ENCODE assay signal across 18 cellular contexts in genomic region chr22:40421082-40421350, GRCh38. TPM values are rescaled to one million over a fixed set of nuclear protein-coding genes. Genes with fewer than 3 reads are reported as not detected.
DNase-seq lines count a peak whose midpoint lies in the region; ATAC-seq and TF ChIP-seq lines count a peak whose summit lies in the region.
"Had no signal": no experiment of that assay in that cellular context is flagged by ENCODE, and none has a peak within 500 bp of the region (broad histone marks: within the 10 kb centered on the region; RNA-seq: fewer than 3 reads in every experiment).

No MANE protein-coding gene starts in this region.

- no peak overlapping the region for H2AFZ ChIP-seq in Karpas-422 (ENCODE audit: low read length)
- no peak overlapping the region for H2AFZ ChIP-seq in osteoblast (ENCODE audit: low read length)
- H2AFZ ChIP-seq: GM23338 had no signal

- H3K27me3 ChIP-seq in BLaER1: no peaks in the 10 kb centered on the region
- no peaks in the 10 kb centered on the region for H3K27me3 ChIP-seq in CD4-positive, CD25-positive, alpha-beta regulatory T cell (ENCODE audit: control insufficient read depth, insufficient read depth, low read length)
- H3K27me3 ChIP-seq in Karpas-422 (ENCODE audit: low read length): no peaks in the 10 kb centered on the region
- no peaks in the 10 kb centered on the region for H3K27me3 ChIP-seq in osteoblast (ENCODE audit: insufficient read depth, low read length)

- H3K27ac Mint-ChIP-seq in CD4-positive, CD25-positive, alpha-beta regulatory T cell: peak overlapping the region in 2 of 3 donors; percentile 46 to 75
- H3K27ac Mint-ChIP-seq: GM23338, H9, HFFc6 had no signal

- DNase-seq in CD4-positive, CD25-positive, alpha-beta regulatory T cell: no peak
- no peak for DNase-seq in Karpas-422
- DNase-seq in osteoblast (ENCODE audit: insufficient read length, low spot score, missing footprints): peak; percentile 56
- no peak for DNase-seq in NCI-H2107 treated with DMSO at 0.1 percent for 48 hours (lab: John Stamatoyannopoulos, UW; ENCODE audit: unreplicated experiment)
- DNase-seq: H9, HFFc6, KG1, MM.1S, NCI-H2029, NCI-H2227 treated with DMSO at 0.1 percent for 48 hours, NCI-H526 treated with DMSO at 0.1 percent for 48 hours, RPMI8226, SHP77 had no signal

- H3K36me3 Mint-ChIP-seq in CD4-positive, CD25-positive, alpha-beta regulatory T cell: peaks cover 39% of the 10 kb centered on the region

- no peak overlapping the region for H3K4me3 Mint-ChIP-seq in CD4-positive, CD25-positive, alpha-beta regulatory T cell
- H3K4me3 Mint-ChIP-seq: GM23338, H9, HFFc6 had no signal

- H3K9me3 ChIP-seq in BLaER1 (no peaks in the 10 kb centered on the region), Karpas-422 (ENCODE audit: low read length) (no peaks in the 10 kb centered on the region), osteoblast (ENCODE audit: low read depth, low read length) (no peaks in the 10 kb centered on the region)
- H3K9me3 ChIP-seq in CD4-positive, CD25-positive, alpha-beta regulatory T cell (ENCODE audit: control insufficient read depth in 2 of 2, low read length in 2 of 2): no peaks in the 10 kb centered on the region

- ATAC-seq in CD4-positive, CD25-positive, alpha-beta regulatory T cell (ENCODE audit: low read depth in 2 of 2): no peak
- ATAC-seq in GM19467 (IDR thresholded peaks at IDR 0.05; ENCODE audit: unreplicated experiment) (no peak), HG02798 (IDR thresholded peaks at IDR 0.05; ENCODE audit: poor library complexity, unreplicated experiment) (no peak)
- ATAC-seq: GM23338 had no signal

- H3K4me3 ChIP-seq in BLaER1 (no peak overlapping the region), Karpas-422 (ENCODE audit: low read length) (no peak overlapping the region), osteoblast (ENCODE audit: insufficient read depth, low read length) (no peak overlapping the region)
- no peak overlapping the region for H3K4me3 ChIP-seq in CD4-positive, CD25-positive, alpha-beta regulatory T cell (ENCODE audit: low read depth, low read length)
- H3K4me3 ChIP-seq: GM23338 had no signal

- no peaks in the 10 kb centered on the region for H3K9me2 ChIP-seq in Karpas-422 (replicated peaks; ENCODE audit: insufficient read depth, low read length)

- H3K79me2 ChIP-seq in Karpas-422 (ENCODE audit: low read length) (no peaks in the 10 kb centered on the region; the same call in 1 of the 2 replicates), osteoblast (ENCODE audit: insufficient read depth, low read length) (no peaks in the 10 kb centered on the region)

- H3K4me2 ChIP-seq in BLaER1 (no peak overlapping the region), Karpas-422 (ENCODE audit: low read depth, low read length, poor library complexity, severe bottlenecking) (no peak overlapping the region), osteoblast (ENCODE audit: insufficient read depth, low read length) (no peak overlapping the region)
- H3K4me2 ChIP-seq: GM23338 had no signal

- H3K36me3 ChIP-seq in BLaER1 (peaks cover 93% of the 10 kb centered on the region), Karpas-422 (ENCODE audit: insufficient read depth, low read length) (peaks cover 16% of the 10 kb centered on the region), osteoblast (ENCODE audit: insufficient read depth, low read length) (peaks cover 71% of the 10 kb centered on the region)
- peaks cover 92% of the 10 kb centered on the region for H3K36me3 ChIP-seq in CD4-positive, CD25-positive, alpha-beta regulatory T cell (ENCODE audit: control insufficient read depth, insufficient read depth, low read length)

- no peak for TF ChIP-seq CTCF in osteoblast (IDR thresholded peaks at IDR 0.05; ENCODE audit: extremely low read depth, low read depth, low read length)

- H3K4me1 ChIP-seq in BLaER1 (peaks cover 60% of the 10 kb centered on the region), Karpas-422 (ENCODE audit: low read length) (peaks cover 60% of the 10 kb centered on the region), osteoblast (ENCODE audit: insufficient read depth, low read length) (no peaks in the 10 kb centered on the region)
- H3K4me1 ChIP-seq in CD4-positive, CD25-positive, alpha-beta regulatory T cell (ENCODE audit: control insufficient read depth, insufficient read depth, low read length, poor library complexity, severe bottlenecking): peaks cover 7% of the 10 kb centered on the region

- H3K9ac ChIP-seq in BLaER1 (no peak overlapping the region), Karpas-422 (ENCODE audit: low read length) (no peak overlapping the region)

- peaks cover 15% of the 10 kb centered on the region; the same call in 1 of the 2 replicates for H4K20me1 ChIP-seq in BLaER1
- H4K20me1 ChIP-seq in Karpas-422 (ENCODE audit: insufficient read depth, low read depth, low read length): no peaks in the 10 kb centered on the region
- H4K20me1 ChIP-seq in osteoblast (ENCODE audit: insufficient read depth, low read length): peaks cover 26% of the 10 kb centered on the region

- H3K4me1 Mint-ChIP-seq in CD4-positive, CD25-positive, alpha-beta regulatory T cell: peaks cover 0 to 24% (median 19%) of the 10 kb centered on the region in 4 donors
- H3K4me1 Mint-ChIP-seq: GM23338 had no signal

- peaks cover 0 to 1% (median 0%) of the 10 kb centered on the region in 7 donors for H3K9me3 Mint-ChIP-seq in CD4-positive, CD25-positive, alpha-beta regulatory T cell
- H3K9me3 Mint-ChIP-seq: GM23338, H9, HFFc6 had no signal

- H3K27ac ChIP-seq in BLaER1 (0 out of 2 replicates have a peak overlapping the region, but pooled peaks have one; percentile 9), Karpas-422 (ENCODE audit: low read length) (peak overlapping the region; percentile 100), osteoblast (ENCODE audit: low read depth, low read length) (no peak overlapping the region)
- H3K27ac ChIP-seq in CD4-positive, CD25-positive, alpha-beta regulatory T cell (ENCODE audit: insufficient read depth, low read length, poor library complexity, severe bottlenecking): no peak overlapping the region
- H3K27ac ChIP-seq: C4-2B had no signal

- no peaks in the 10 kb centered on the region for H3K27me3 Mint-ChIP-seq in CD4-positive, CD25-positive, alpha-beta regulatory T cell

RNA-seq across cellular contexts. Expression of gene SGSM3, which starts 50.6 kb away (rescaled TPM):
- 83.3 TPM for total RNA-seq in CD4-positive, CD25-positive, alpha-beta regulatory T cell
- polyA plus RNA-seq in CD4-positive, CD25-positive, alpha-beta regulatory T cell: 10 to 100 TPM; 26.8 to 35.6 (median 31.1) TPM
- total RNA-seq in Karpas-422 (2014; rRNA removed; shearing (Covaris generic); ENCODE audit: low replicate concordance): 108 and 251 TPM in 2 replicates
- 31.2 and 35.5 TPM in 2 replicates for total RNA-seq in osteoblast

Comparison
In these comparisons a context has a peak if more than half of its experiments do, and no peak if none do; other contexts are left out.
1. H3K27ac ChIP-seq: peak in BLaER1 (single experiment) and Karpas-422 (single experiment); none in CD4-positive, CD25-positive, alpha-beta regulatory T cell (single experiment) and osteoblast (single experiment).